ENCODE assay signal across 1 cellular context in genomic region chr20:51460569-51461265, GRCh38.
TF ChIP-seq lines count a peak whose summit lies in the region.

No MANE protein-coding gene starts in this region.

TF ChIP-seq in GM23338, 12 proteins besides CTCF, POLR2A, EP300 and RAD21 (continued from another document):
- TF ChIP-seq, protein P1, sequence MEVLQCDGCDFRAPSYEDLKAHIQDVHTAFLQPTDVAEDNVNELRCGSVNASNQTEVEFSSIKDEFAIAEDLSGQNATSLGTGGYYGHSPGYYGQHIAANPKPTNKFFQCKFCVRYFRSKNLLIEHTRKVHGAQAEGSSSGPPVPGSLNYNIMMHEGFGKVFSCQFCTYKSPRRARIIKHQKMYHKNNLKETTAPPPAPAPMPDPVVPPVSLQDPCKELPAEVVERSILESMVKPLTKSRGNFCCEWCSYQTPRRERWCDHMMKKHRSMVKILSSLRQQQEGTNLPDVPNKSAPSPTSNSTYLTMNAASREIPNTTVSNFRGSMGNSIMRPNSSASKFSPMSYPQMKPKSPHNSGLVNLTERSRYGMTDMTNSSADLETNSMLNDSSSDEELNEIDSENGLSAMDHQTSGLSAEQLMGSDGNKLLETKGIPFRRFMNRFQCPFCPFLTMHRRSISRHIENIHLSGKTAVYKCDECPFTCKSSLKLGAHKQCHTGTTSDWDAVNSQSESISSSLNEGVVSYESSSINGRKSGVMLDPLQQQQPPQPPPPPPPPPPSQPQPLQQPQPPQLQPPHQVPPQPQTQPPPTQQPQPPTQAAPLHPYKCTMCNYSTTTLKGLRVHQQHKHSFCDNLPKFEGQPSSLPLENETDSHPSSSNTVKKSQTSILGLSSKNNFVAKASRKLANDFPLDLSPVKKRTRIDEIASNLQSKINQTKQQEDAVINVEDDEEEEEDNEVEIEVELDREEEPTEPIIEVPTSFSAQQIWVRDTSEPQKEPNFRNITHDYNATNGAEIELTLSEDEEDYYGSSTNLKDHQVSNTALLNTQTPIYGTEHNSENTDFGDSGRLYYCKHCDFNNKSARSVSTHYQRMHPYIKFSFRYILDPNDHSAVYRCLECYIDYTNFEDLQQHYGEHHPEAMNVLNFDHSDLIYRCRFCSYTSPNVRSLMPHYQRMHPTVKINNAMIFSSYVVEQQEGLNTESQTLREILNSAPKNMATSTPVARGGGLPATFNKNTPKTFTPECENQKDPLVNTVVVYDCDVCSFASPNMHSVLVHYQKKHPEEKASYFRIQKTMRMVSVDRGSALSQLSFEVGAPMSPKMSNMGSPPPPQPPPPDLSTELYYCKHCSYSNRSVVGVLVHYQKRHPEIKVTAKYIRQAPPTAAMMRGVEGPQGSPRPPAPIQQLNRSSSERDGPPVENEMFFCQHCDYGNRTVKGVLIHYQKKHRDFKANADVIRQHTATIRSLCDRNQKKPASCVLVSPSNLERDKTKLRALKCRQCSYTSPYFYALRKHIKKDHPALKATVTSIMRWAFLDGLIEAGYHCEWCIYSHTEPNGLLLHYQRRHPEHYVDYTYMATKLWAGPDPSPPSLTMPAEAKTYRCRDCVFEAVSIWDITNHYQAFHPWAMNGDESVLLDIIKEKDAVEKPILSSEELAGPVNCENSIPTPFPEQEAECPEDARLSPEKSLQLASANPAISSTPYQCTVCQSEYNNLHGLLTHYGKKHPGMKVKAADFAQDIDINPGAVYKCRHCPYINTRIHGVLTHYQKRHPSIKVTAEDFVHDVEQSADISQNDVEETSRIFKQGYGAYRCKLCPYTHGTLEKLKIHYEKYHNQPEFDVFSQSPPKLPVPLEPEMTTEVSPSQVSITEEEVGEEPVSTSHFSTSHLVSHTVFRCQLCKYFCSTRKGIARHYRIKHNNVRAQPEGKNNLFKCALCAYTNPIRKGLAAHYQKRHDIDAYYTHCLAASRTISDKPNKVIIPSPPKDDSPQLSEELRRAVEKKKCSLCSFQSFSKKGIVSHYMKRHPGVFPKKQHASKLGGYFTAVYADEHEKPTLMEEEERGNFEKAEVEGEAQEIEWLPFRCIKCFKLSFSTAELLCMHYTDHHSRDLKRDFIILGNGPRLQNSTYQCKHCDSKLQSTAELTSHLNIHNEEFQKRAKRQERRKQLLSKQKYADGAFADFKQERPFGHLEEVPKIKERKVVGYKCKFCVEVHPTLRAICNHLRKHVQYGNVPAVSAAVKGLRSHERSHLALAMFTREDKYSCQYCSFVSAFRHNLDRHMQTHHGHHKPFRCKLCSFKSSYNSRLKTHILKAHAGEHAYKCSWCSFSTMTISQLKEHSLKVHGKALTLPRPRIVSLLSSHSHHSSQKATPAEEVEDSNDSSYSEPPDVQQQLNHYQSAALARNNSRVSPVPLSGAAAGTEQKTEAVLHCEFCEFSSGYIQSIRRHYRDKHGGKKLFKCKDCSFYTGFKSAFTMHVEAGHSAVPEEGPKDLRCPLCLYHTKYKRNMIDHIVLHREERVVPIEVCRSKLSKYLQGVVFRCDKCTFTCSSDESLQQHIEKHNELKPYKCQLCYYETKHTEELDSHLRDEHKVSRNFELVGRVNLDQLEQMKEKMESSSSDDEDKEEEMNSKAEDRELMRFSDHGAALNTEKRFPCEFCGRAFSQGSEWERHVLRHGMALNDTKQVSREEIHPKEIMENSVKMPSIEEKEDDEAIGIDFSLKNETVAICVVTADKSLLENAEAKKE (CRISPR knock-in tag; IDR thresholded peaks at IDR 0.05) = no peak
TF ChIP-seq in GM23338: peak in this region for 0.
